ENCODE assay signal across 9 cellular contexts in the genomic region with DNA sequence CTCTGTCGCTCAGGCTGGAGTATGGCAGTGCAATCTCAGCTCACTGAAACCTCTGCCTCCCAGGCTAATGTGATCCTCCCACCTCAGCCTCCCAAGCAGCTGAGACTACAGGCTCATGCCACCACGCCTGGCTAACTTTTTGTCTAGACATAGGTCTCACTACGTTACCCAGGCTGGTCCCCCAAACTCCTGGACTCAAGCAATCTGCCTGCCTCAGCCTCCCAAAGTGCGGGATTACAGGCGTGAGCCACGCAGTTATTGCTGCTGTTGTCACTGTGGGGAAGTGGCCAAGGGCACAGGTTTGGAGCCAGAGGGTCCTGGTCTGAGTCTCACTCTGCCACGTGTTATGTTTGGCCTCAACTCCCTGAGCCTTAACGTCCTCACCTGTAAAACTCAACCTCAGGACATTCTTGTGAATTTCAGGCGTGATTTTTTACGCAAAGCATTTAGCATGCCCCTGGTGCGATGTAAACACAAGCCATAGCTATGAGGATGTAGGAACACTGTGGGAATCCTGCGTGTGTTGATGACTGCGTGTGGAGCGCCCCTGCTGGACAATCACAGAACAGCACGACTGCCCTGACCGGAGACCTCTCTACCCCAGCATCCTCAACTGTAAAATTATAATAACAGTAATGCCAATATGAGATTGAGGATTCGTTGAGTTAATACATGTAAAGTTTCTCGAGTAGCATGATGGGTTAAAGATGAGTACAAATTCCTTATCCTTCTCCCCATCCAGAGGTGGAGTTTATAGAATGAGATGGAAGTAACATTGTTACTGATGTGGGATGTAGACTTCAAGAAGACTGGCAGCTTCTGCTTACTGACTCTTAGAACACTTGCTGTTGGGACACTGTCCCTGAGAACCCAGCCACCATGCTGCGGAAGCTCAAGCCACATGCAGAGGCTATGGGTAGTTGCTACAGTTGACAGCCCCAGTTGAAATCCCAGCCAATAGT. TPM values are rescaled to one million over a fixed set of nuclear protein-coding genes. Genes with fewer than 3 reads are reported as not detected.
A peak's percentile ranks its signal among the peaks of the same experiment; 100 is the strongest.
DNase-seq lines count a peak whose midpoint lies in the region; ATAC-seq and TF ChIP-seq lines count a peak whose summit lies in the region.
"Had no signal": no experiment of that assay in that cellular context is flagged by ENCODE, and none has a peak within 500 bp of the region (broad histone marks: within the 10 kb centered on the region; RNA-seq: fewer than 3 reads in every experiment).

No MANE protein-coding gene starts in this region.

- no peaks in the 10 kb centered on the region for H3K4me1 ChIP-seq in esophagus squamous epithelium
- H3K4me1 ChIP-seq in upper lobe of right lung: no peaks in the 10 kb centered on the region

- H3K27ac ChIP-seq in esophagus squamous epithelium (no peak overlapping the region), upper lobe of right lung (no peak overlapping the region)

- TF ChIP-seq CTCF in esophagus squamous epithelium (IDR thresholded peaks at IDR 0.05) (peak; percentile 59 to 87 (median 74)), omental fat pad (IDR thresholded peaks at IDR 0.05) (peak in 2 of 3 donors; percentile 10 to 30), upper lobe of right lung (IDR thresholded peaks at IDR 0.05) (peak; percentile 94)

- intact Hi-C loops in esophagus squamous epithelium (cut with DNase I): no loop called here
- intact Hi-C loops in upper lobe of right lung (cut with DNase I): no loop called here

- 28 to 32% methylated on average over 15 to 16 of the region's 19 CpGs for WGBS in esophagus squamous epithelium, 2 donors

- no peak overlapping the region for H3K4me3 ChIP-seq in esophagus squamous epithelium
- H3K4me3 ChIP-seq in upper lobe of right lung: no peak overlapping the region

- H3K9me3 ChIP-seq in esophagus squamous epithelium (no peaks in the 10 kb centered on the region), upper lobe of right lung (no peaks in the 10 kb centered on the region)

- DNase-seq in GM03348 (ENCODE audit: low spot score): peak; percentile 77
- DNase-seq in NCI-H526 (lab: John Stamatoyannopoulos, UW): peak; percentile 11 to 62
- peak; percentile 62 for DNase-seq in activated T-cell treated with anti-CD3 and anti-CD28 coated beads for 1 hour (ENCODE audit: low read depth)
- DNase-seq in esophagus squamous epithelium (lab: John Stamatoyannopoulos, UW): no peak
- peak; percentile 52 for DNase-seq in omental fat pad (ENCODE audit: low spot score)
- DNase-seq in upper lobe of right lung: peak; percentile 79
- no peak for DNase-seq in pons (ENCODE audit: low spot score)

- no peaks in the 10 kb centered on the region for H3K36me3 ChIP-seq in esophagus squamous epithelium
- H3K36me3 ChIP-seq in upper lobe of right lung: no peaks in the 10 kb centered on the region

- H3K27me3 ChIP-seq in esophagus squamous epithelium: peaks cover 0 to 14% (median 0%) of the 10 kb centered on the region in 4 donors
- no peaks in the 10 kb centered on the region for H3K27me3 ChIP-seq in upper lobe of right lung

- ATAC-seq in omental fat pad (ENCODE audit: low FRiP score) (no peak), upper lobe of right lung (peak; percentile 93), GM19455 (IDR thresholded peaks at IDR 0.05; ENCODE audit: unreplicated experiment) (no peak)

- TF ChIP-seq POLR2A in esophagus squamous epithelium (IDR thresholded peaks at IDR 0.05): no peak

RNA-seq across cellular contexts. Expression of gene PNMA8B, which starts 41.8 kb away (rescaled TPM):
- total RNA-seq in esophagus squamous epithelium (1 to 10 TPM in 1 of 4 donors, under 1 TPM in 3; 0.13 to 1.1 (median 0.79) TPM), omental fat pad (1 to 10 TPM in 3 of 4 donors, under 1 TPM in 1; 0.93 to 3.0 (median 1.7) TPM), upper lobe of right lung (1.9 TPM)
- total RNA-seq: T-helper 1 cell treated with Interleukin-12 subunit alpha and Interleukin-12 subunit beta and Interleukin-4 antibody, amounts not matched to agents 30 ng/mL and 1 ng/mL, for 36 hours had no signal

Comparison
In these comparisons a context has a peak if more than half of its experiments do, and no peak if none do; other contexts are left out.
1. DNase-seq: peak in GM03348 (single experiment), NCI-H526 (2 of 2), activated T-cell treated with anti-CD3 and anti-CD28 coated beads for 1 hour (single experiment), omental fat pad (single experiment) and upper lobe of right lung (single experiment); none in esophagus squamous epithelium (single experiment) and pons (single experiment).
2. CTCF ChIP-seq: peak in every context shown above with its lines; median percentile 94 in upper lobe of right lung; 74 in esophagus squamous epithelium; 20 in omental fat pad.